Comparison of ENCODE assay signal across 1 cellular context in genomic region chr2:237413293-237414055, GRCh38.
TF ChIP-seq lines count a peak whose summit lies in the region.

No MANE protein-coding gene starts in this region.

TF ChIP-seq in H1, 55 proteins besides CTCF, POLR2A, EP300 and RAD21:
- no peak for TF ChIP-seq BCL11A (IDR thresholded peaks at IDR 0.05; ENCODE audit: low read depth in 2 of 2, low read length in 2 of 2)
- TF ChIP-seq SAP30 (IDR thresholded peaks at IDR 0.05; ENCODE audit: insufficient read depth, insufficient replicate concordance, low read length) = no peak
- no peak for TF ChIP-seq CTBP2 (IDR thresholded peaks at IDR 0.05; ENCODE audit: borderline replicate concordance, insufficient read depth, insufficient read length, low read length)
- TF ChIP-seq KDM5A (IDR thresholded peaks at IDR 0.05; ENCODE audit: low read length) = no peak
- TF ChIP-seq EGR1 (IDR thresholded peaks at IDR 0.05; ENCODE audit: borderline replicate concordance, low read depth, low read length) = no peak
TF ChIP-seq in H1: peak in this region for 0.
